1 cellular context compared by ENCODE assay signal in genomic region chrX:54922547-54922946, GRCh38.
TF ChIP-seq lines count a peak whose summit lies in the region.

No MANE protein-coding gene starts in this region.

TF ChIP-seq in IMR-90, 13 proteins besides CTCF, POLR2A, EP300 and RAD21:
- TF ChIP-seq BHLHE40 (IDR thresholded peaks at IDR 0.05; ENCODE audit: low read depth, low read length): no peak
- TF ChIP-seq, protein P1, sequence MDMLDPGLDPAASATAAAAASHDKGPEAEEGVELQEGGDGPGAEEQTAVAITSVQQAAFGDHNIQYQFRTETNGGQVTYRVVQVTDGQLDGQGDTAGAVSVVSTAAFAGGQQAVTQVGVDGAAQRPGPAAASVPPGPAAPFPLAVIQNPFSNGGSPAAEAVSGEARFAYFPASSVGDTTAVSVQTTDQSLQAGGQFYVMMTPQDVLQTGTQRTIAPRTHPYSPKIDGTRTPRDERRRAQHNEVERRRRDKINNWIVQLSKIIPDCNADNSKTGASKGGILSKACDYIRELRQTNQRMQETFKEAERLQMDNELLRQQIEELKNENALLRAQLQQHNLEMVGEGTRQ (IDR thresholded peaks at IDR 0.05; ENCODE audit: low read depth, low read length): no peak
- TF ChIP-seq CEBPB (IDR thresholded peaks at IDR 0.05; ENCODE audit: low read depth, low read length): no peak
- no peak for TF ChIP-seq MAFK (IDR thresholded peaks at IDR 0.05; ENCODE audit: low read depth, low read length)
- TF ChIP-seq MXI1 (IDR thresholded peaks at IDR 0.05; ENCODE audit: borderline replicate concordance, low read depth, low read length): no peak
- no peak for TF ChIP-seq FOS (IDR thresholded peaks at IDR 0.05; ENCODE audit: low read depth, low read length)
- TF ChIP-seq NFE2L2 (IDR thresholded peaks at IDR 0.05; ENCODE audit: low read depth, low read length): no peak
- no peak for TF ChIP-seq RCOR1 (IDR thresholded peaks at IDR 0.05; ENCODE audit: insufficient replicate concordance, low read length)
- TF ChIP-seq SMC3 (IDR thresholded peaks at IDR 0.05; ENCODE audit: low read depth, low read length): no peak
